In genomic region chr6:135331002-135331401, GRCh38 we compare ENCODE assay signal across 14 cellular contexts.
A peak's percentile ranks its signal among the peaks of the same experiment; 100 is the strongest.
DNase-seq lines count a peak whose midpoint lies in the region; ATAC-seq, FAIRE-seq and TF ChIP-seq lines count a peak whose summit lies in the region.
"Had no signal": no experiment of that assay in that cellular context is flagged by ENCODE, and none has a peak within 500 bp of the region (broad histone marks: within the 10 kb centered on the region; RNA-seq: fewer than 3 reads in every experiment).

No MANE protein-coding gene starts in this region.

- no peak overlapping the region for H2BK5ac ChIP-seq in neuronal stem cell (ENCODE audit: low read length)

- H2BK15ac ChIP-seq in neuronal stem cell (ENCODE audit: low read length), result no peak overlapping the region

- POLR2A ChIA-PET in GM10248 (lab: Yijun Ruan, JAX), result no interaction called here

- no peak overlapping the region for H2BK12ac ChIP-seq in neuronal stem cell (ENCODE audit: low read length)

- H3K9me3 ChIP-seq in KOPT-K1 (ENCODE audit: insufficient read depth, low read length, poor library complexity, severe bottlenecking), result peaks cover 53% of the 10 kb centered on the region
- H3K9me3 ChIP-seq in neuronal stem cell (replicated peaks in 1 of 2; ENCODE audit: control insufficient read depth in 2 of 2, insufficient read depth in 1 of 2, low read depth in 1 of 2, low read length in 2 of 2), result no peaks in the 10 kb centered on the region

- H3K27me3 ChIP-seq in neuronal stem cell (ENCODE audit: control insufficient read depth in 3 of 3, insufficient read depth in 3 of 3, low read depth in 1 of 3, low read length in 3 of 3), result no peaks in the 10 kb centered on the region

- ATAC-seq in GM21447 (IDR thresholded peaks at IDR 0.05; ENCODE audit: unreplicated experiment), result peak; percentile 15
- ATAC-seq in HG02938 (IDR thresholded peaks at IDR 0.05; ENCODE audit: unreplicated experiment), result no peak

- H3K79me1 ChIP-seq in neuronal stem cell (ENCODE audit: low read depth, low read length), result no peaks in the 10 kb centered on the region

- no peaks in the 10 kb centered on the region for H3K4me1 ChIP-seq in neuronal stem cell (ENCODE audit: control insufficient read depth in 2 of 2, insufficient read depth in 1 of 2, low read depth in 1 of 2, low read length in 2 of 2)

- H3K23ac ChIP-seq in neuronal stem cell (ENCODE audit: low read depth, low read length, poor library complexity), result no peak overlapping the region

- H2AFZ ChIP-seq in neuronal stem cell (ENCODE audit: low read length), result no peak overlapping the region

- no peak overlapping the region for H3K4ac ChIP-seq in neuronal stem cell (ENCODE audit: low read length)

- H2BK120ac ChIP-seq in neuronal stem cell (ENCODE audit: low read depth, low read length), result no peak overlapping the region

- H3K4me2 ChIP-seq in neuronal stem cell (ENCODE audit: insufficient read depth, low read length, poor library complexity, severe bottlenecking), result no peak overlapping the region

- DNase-seq in GM10248 (ENCODE audit: extremely low spot score) (peak; percentile 14), fibroblast of pulmonary artery (ENCODE audit: low read depth) (peak; percentile 14), urothelium cell line (ENCODE audit: low spot score) (no peak), neuronal stem cell (ENCODE audit: low spot score) (no peak), NCI-H2227 treated with DMSO at 0.1 percent for 48 hours (lab: John Stamatoyannopoulos, UW) (no peak)
- DNase-seq: activated CD8-positive, alpha-beta memory T cell treated with anti-CD3 and anti-CD28 coated beads, Interleukin-2, amount 50 U/mL, for 4 hours; activated naive CD8-positive, alpha-beta T cell treated with anti-CD3 and anti-CD28 coated beads, Interleukin-2, amount 10 ng/mL, durations not matched to agents 7 days and 5 days; NCI-H2029 treated with DMSO at 0.1 percent for 48 hours; retina; stimulated activated CD4-positive, alpha-beta T cell treated with anti-CD3 and anti-CD28 coated beads, Interleukin-4, amount 100 ng/mL, for 1 hour had no signal

- H3K4me3 ChIP-seq in fibroblast of pulmonary artery (replicated peaks; ENCODE audit: low read depth, low read length) (no peak overlapping the region), neuronal stem cell (ENCODE audit: low read length in 2 of 2) (no peak overlapping the region)

- CTCF ChIA-PET in GM10248 (lab: Yijun Ruan, JAX), result interaction anchor here (0.9 to 2.0 kb wide), 3 partner anchors 9 to 92 kb away, joined by 3 to 7 read pairs (median 4); no protein-coding TSS in a partner anchor

- TF ChIP-seq CTCF in GM10248 (IDR thresholded peaks at IDR 0.05; ENCODE audit: control extremely low read depth, extremely low read depth, low read depth, missing control alignments) (no peak), fibroblast of pulmonary artery (IDR thresholded peaks at IDR 0.05; ENCODE audit: low read length, missing control alignments) (no peak)

- H4K91ac ChIP-seq in neuronal stem cell (ENCODE audit: low read depth, low read length, poor library complexity), result no peak overlapping the region

- H3K18ac ChIP-seq in neuronal stem cell (ENCODE audit: low read length), result no peak overlapping the region

- no peak overlapping the region for H2AK5ac ChIP-seq in neuronal stem cell (ENCODE audit: low read depth, low read length)

- no peak overlapping the region for H3K14ac ChIP-seq in neuronal stem cell (ENCODE audit: low read length)

- peak overlapping the region; percentile 94 for H3K27ac ChIP-seq in KOPT-K1 (ENCODE audit: low read depth, low read length, poor library complexity, severe bottlenecking)
- H3K27ac ChIP-seq in neuronal stem cell (replicated peaks; ENCODE audit: low read length), result no peak overlapping the region

- H4K8ac ChIP-seq in neuronal stem cell (ENCODE audit: low read depth, low read length), result no peak overlapping the region

- H3K9ac ChIP-seq in neuronal stem cell (ENCODE audit: low read depth, low read length, poor library complexity), result no peak overlapping the region

- H3K36me3 ChIP-seq in KOPT-K1 (ENCODE audit: insufficient read depth, low read length), result peaks cover 14% of the 10 kb centered on the region
- no peaks in the 10 kb centered on the region for H3K36me3 ChIP-seq in neuronal stem cell (replicated peaks in 1 of 2; ENCODE audit: control insufficient read depth in 2 of 2, insufficient read depth in 2 of 2, low read length in 2 of 2)

- no CpG with 5 or more reads among the region's 2 CpGs for WGBS in neuronal stem cell (ENCODE audit: extremely low coverage in 2 of 2, insufficient read length in 2 of 2, insufficient replicate concordance in 1 of 2), 2 donors

- no peak for FAIRE-seq in urothelium cell line (lab: Jason Lieb, UNC)
- FAIRE-seq: H1 had no signal

Comparison
In these comparisons a context has a peak if more than half of its experiments do, and no peak if none do; other contexts are left out.
1. DNase-seq: peak in GM10248 (single experiment) and fibroblast of pulmonary artery (single experiment); none in urothelium cell line (single experiment), neuronal stem cell (single experiment) and NCI-H2227 treated with DMSO at 0.1 percent for 48 hours (single experiment).